7 cellular contexts compared by ENCODE assay signal in genomic region chrX:118497180-118497814, GRCh38. TPM values are rescaled to one million over a fixed set of nuclear protein-coding genes. Genes with fewer than 3 reads are reported as not detected.
DNase-seq lines count a peak whose midpoint lies in the region; ATAC-seq, FAIRE-seq and TF ChIP-seq lines count a peak whose summit lies in the region.

No MANE protein-coding gene starts in this region.

- H3K4me1 ChIP-seq in Peyer's patch (no peaks in the 10 kb centered on the region), skeletal muscle satellite cell (ENCODE audit: control insufficient read depth, insufficient read depth, low read length) (no peaks in the 10 kb centered on the region)

- no peaks in the 10 kb centered on the region for H3K9me3 ChIP-seq in Peyer's patch
- H3K9me3 ChIP-seq in skeletal muscle satellite cell (replicated peaks; ENCODE audit: low read length): no peaks in the 10 kb centered on the region

- peak overlapping the region; percentile 94 to 98 for H3K27ac Mint-ChIP-seq in effector memory CD8-positive, alpha-beta T cell

- peak overlapping the region; percentile 30 to 92 (median 84) for H3K27ac ChIP-seq in Peyer's patch

- H3K4me1 Mint-ChIP-seq in effector memory CD8-positive, alpha-beta T cell (ENCODE audit: low read depth in 2 of 2): peaks cover 23 to 26% of the 10 kb centered on the region in 2 donors

- peak overlapping the region in 3 of 4 donors; percentile 68 to 73 (median 69) for H3K4me3 ChIP-seq in Peyer's patch
- H3K4me3 ChIP-seq in skeletal muscle satellite cell (ENCODE audit: low read length): peak overlapping the region; percentile 78

- H3K4me2 ChIP-seq in skeletal muscle satellite cell (ENCODE audit: low read length): peak overlapping the region; percentile 85

- TF ChIP-seq POLR2A in Peyer's patch (IDR thresholded peaks at IDR 0.05): no peak

- peak overlapping the region; percentile 68 for H3K9ac ChIP-seq in skeletal muscle satellite cell (ENCODE audit: low read depth, low read length)

- H3K27me3 ChIP-seq in Peyer's patch: no peaks in the 10 kb centered on the region
- H3K27me3 ChIP-seq in skeletal muscle satellite cell (ENCODE audit: control insufficient read depth, insufficient read depth, low read length): no peaks in the 10 kb centered on the region

- H3K27me3 Mint-ChIP-seq in effector memory CD8-positive, alpha-beta T cell: no peaks in the 10 kb centered on the region

- H3K4me3 Mint-ChIP-seq in effector memory CD8-positive, alpha-beta T cell: peak overlapping the region; percentile 98 to 99

- peaks cover 20% of the 10 kb centered on the region for H3K36me3 Mint-ChIP-seq in effector memory CD8-positive, alpha-beta T cell (ENCODE audit: insufficient read depth)

- no peak for ATAC-seq in effector memory CD8-positive, alpha-beta T cell (replicated peaks)
- no peak for ATAC-seq in GM21786 (IDR thresholded peaks at IDR 0.05; ENCODE audit: unreplicated experiment)

- DNase-seq in GM18507 (ENCODE audit: extremely low spot score, insufficient read length, low read depth) (no peak), Peyer's patch (peak in 2 of 3 donors; percentile 28 to 48), SKM-1 (lab: John Stamatoyannopoulos, UW; ENCODE audit: unreplicated experiment) (no peak), DMS153 (lab: John Stamatoyannopoulos, UW) (no peak)
- DNase-seq in effector memory CD8-positive, alpha-beta T cell: peak; percentile 1 to 10 (median 2)

- peak; percentile 88 for FAIRE-seq in GM18507 (lab: Jason Lieb, UNC)

- no peaks in the 10 kb centered on the region for H3K9me3 Mint-ChIP-seq in effector memory CD8-positive, alpha-beta T cell

- no peak for TF ChIP-seq CTCF in Peyer's patch (IDR thresholded peaks at IDR 0.05)

- H3K36me3 ChIP-seq in Peyer's patch (no peaks in the 10 kb centered on the region), skeletal muscle satellite cell (ENCODE audit: insufficient read depth, low read length) (no peaks in the 10 kb centered on the region)

RNA-seq across cellular contexts. Expression of gene DOCK11, which starts 1.7 kb away (rescaled TPM):
- total RNA-seq in Peyer's patch: 10 to 100 TPM in 2 of 4 donors, 1 to 10 TPM in 2; 5.6 to 34.7 (median 10.4) TPM
- total RNA-seq in skeletal muscle satellite cell (2012; rRNA removed): 16.4 and 28.9 TPM in 2 replicates

Comparison
In these comparisons a context has a peak if more than half of its experiments do, and no peak if none do; other contexts are left out.
1. DNase-seq: peak in Peyer's patch (2 of 3) and effector memory CD8-positive, alpha-beta T cell (3 of 3); none in GM18507 (single experiment), SKM-1 (single experiment) and DMS153 (single experiment).